Comparison of ENCODE assay signal across 9 cellular contexts in genomic region chr12:79127268-79127895, GRCh38.
DNase-seq lines count a peak whose midpoint lies in the region; ATAC-seq and TF ChIP-seq lines count a peak whose summit lies in the region.
"Had no signal": no experiment of that assay in that cellular context is flagged by ENCODE, and none has a peak within 500 bp of the region (broad histone marks: within the 10 kb centered on the region; RNA-seq: fewer than 3 reads in every experiment).

No MANE protein-coding gene starts in this region.

- H4K20me1 ChIP-seq in fibroblast of lung (ENCODE audit: control insufficient read depth, extremely low read depth, insufficient read depth, low read length) = no peaks in the 10 kb centered on the region

- no peaks in the 10 kb centered on the region for H3K4me1 ChIP-seq in fibroblast of lung (ENCODE audit: control insufficient read depth, extremely low read depth, insufficient read depth, low read length)
- H3K4me1 ChIP-seq: uterus had no signal

- H3K4me2 ChIP-seq in fibroblast of lung (ENCODE audit: extremely low read depth, insufficient read depth, low read length) = no peak overlapping the region

- no peaks in the 10 kb centered on the region for H3K27me3 ChIP-seq in fibroblast of lung (ENCODE audit: control insufficient read depth, insufficient read depth, low read length)
- H3K27me3 ChIP-seq: uterus had no signal

- H3K79me2 ChIP-seq in fibroblast of lung (ENCODE audit: control insufficient read depth, insufficient read depth, low read length) = no peaks in the 10 kb centered on the region

- H3K9ac ChIP-seq in fibroblast of lung (ENCODE audit: insufficient read depth, low read length) = no peak overlapping the region

- no peak for TF ChIP-seq CTCF in fibroblast of lung (conservative IDR thresholded peaks at IDR 0.05 in 1 of 2, IDR thresholded peaks at IDR 0.05 in 1 of 2; ENCODE audit: low read depth in 1 of 2, low read length in 2 of 2)

- H3K9me3 ChIP-seq in fibroblast of lung (ENCODE audit: control insufficient read depth, insufficient read depth, low read depth, low read length) = no peaks in the 10 kb centered on the region
- H3K9me3 ChIP-seq: uterus had no signal

- H3K27ac ChIP-seq in fibroblast of lung (ENCODE audit: insufficient read depth, low read length) = no peak overlapping the region

- DNase-seq in EL (peak; percentile 73), HPDE6-E6E7 (ENCODE audit: extremely low spot score) (peak; percentile 4), fibroblast of lung (ENCODE audit: low read depth in 2 of 2) (peak; percentile 95 to 99), NCI-H524 treated with DMSO at 0.1 percent for 48 hours (lab: John Stamatoyannopoulos, UW) (no peak), NCI-H82 treated with DMSO at 0.1 percent for 48 hours (lab: John Stamatoyannopoulos, UW; ENCODE audit: unreplicated experiment) (no peak)
- no peak for DNase-seq in stimulated activated naive B cell treated with anti-CD40 and anti-IgM and Interleukin-4, amounts not matched to agents 10 μg/mL and 1 μg/mL and 100 μg/mL, for 72 hours
- DNase-seq in activated T-cell treated with anti-CD3 and anti-CD28 coated beads, Interleukin-2, amount 50 U/mL, for 48 hours = no peak
- DNase-seq: uterus had no signal

- no peaks in the 10 kb centered on the region for H3K9me3 Mint-ChIP-seq in stimulated activated naive B cell treated with anti-CD40 and anti-IgM and Interleukin-4, amounts not matched to agents 10 μg/mL and 1 μg/mL and 100 μg/mL, for 72 hours

- H3K4me1 Mint-ChIP-seq in stimulated activated naive B cell treated with anti-CD40 and anti-IgM and Interleukin-4, amounts not matched to agents 10 μg/mL and 1 μg/mL and 100 μg/mL, for 72 hours = no peaks in the 10 kb centered on the region

- H3K4me3 Mint-ChIP-seq in stimulated activated naive B cell treated with anti-CD40 and anti-IgM and Interleukin-4, amounts not matched to agents 10 μg/mL and 1 μg/mL and 100 μg/mL, for 72 hours = no peak overlapping the region

- no peaks in the 10 kb centered on the region for H3K36me3 Mint-ChIP-seq in stimulated activated naive B cell treated with anti-CD40 and anti-IgM and Interleukin-4, amounts not matched to agents 10 μg/mL and 1 μg/mL and 100 μg/mL, for 72 hours

- H3K36me3 ChIP-seq in fibroblast of lung (ENCODE audit: control insufficient read depth, insufficient read depth, low read length) = no peaks in the 10 kb centered on the region
- H3K36me3 ChIP-seq: uterus had no signal

- peak; percentile 96 for ATAC-seq in GM21619 (IDR thresholded peaks at IDR 0.05; ENCODE audit: unreplicated experiment)
- ATAC-seq in stimulated activated naive B cell treated with anti-CD40 and anti-IgM and Interleukin-4, amounts not matched to agents 10 μg/mL and 1 μg/mL and 100 μg/mL, for 72 hours (replicated peaks) = no peak

- H3K27me3 Mint-ChIP-seq in stimulated activated naive B cell treated with anti-CD40 and anti-IgM and Interleukin-4, amounts not matched to agents 10 μg/mL and 1 μg/mL and 100 μg/mL, for 72 hours = no peaks in the 10 kb centered on the region

- H3K27ac Mint-ChIP-seq in stimulated activated naive B cell treated with anti-CD40 and anti-IgM and Interleukin-4, amounts not matched to agents 10 μg/mL and 1 μg/mL and 100 μg/mL, for 72 hours = no peak overlapping the region

- H2AFZ ChIP-seq in fibroblast of lung (ENCODE audit: low read length) = no peak overlapping the region

- no peak overlapping the region for H3K4me3 ChIP-seq in fibroblast of lung (replicated peaks in 1 of 4; ENCODE audit: control extremely low read depth in 1 of 4, insufficient read depth in 1 of 4, low read depth in 3 of 4, low read length in 4 of 4)
- H3K4me3 ChIP-seq: uterus had no signal

Comparison
In these comparisons a context has a peak if more than half of its experiments do, and no peak if none do; other contexts are left out.
1. DNase-seq: peak in EL (single experiment), HPDE6-E6E7 (single experiment) and fibroblast of lung (2 of 2); none in NCI-H524 treated with DMSO at 0.1 percent for 48 hours (single experiment), stimulated activated naive B cell treated with anti-CD40 and anti-IgM and Interleukin-4, amounts not matched to agents 10 μg/mL and 1 μg/mL and 100 μg/mL, for 72 hours (single experiment), NCI-H82 treated with DMSO at 0.1 percent for 48 hours (single experiment) and activated T-cell treated with anti-CD3 and anti-CD28 coated beads, Interleukin-2, amount 50 U/mL, for 48 hours (0 of 2).